In the genomic region with DNA sequence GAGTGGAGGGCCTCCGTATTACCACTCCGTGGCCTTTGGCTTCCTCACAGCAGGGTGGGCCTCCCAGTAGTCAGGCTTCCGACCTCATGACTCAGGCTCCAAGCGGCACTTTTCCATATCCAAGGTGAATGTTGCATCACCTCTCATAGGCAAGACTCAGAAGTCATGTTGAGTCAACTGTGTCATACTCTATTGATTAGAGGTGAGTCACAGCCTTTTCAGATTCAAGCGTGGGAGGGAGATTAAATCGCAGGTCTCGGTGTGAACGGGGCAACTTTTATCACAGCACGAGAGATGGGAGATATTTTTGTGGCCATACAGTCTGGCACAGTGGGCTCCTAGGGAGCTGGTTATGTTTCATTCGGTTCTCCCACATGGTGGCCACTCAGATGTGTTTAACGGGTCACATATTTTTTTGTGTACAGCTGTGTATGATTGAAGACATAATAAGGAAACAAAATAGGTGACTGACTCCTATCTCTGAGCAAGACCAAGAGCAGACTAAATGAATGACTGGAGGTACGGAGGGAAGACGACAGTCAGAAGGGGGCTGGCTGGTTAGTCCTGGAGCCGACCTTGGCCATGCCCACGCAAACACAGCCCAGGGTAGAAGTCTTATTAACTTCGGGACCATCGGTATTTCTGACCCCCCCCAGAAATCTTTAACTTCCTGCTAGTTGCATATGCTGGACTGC, we compare ENCODE assay signal across 15 cellular contexts. TPM values are rescaled to one million over a fixed set of nuclear protein-coding genes. Genes with fewer than 3 reads are reported as not detected.
"Had no signal": no experiment of that assay in that cellular context is flagged by ENCODE, and none has a peak within 500 bp of the region (broad histone marks: within the 10 kb centered on the region; RNA-seq: fewer than 3 reads in every experiment).

No MANE protein-coding gene starts in this region.

RNA-seq across cellular contexts. Expression of a gene that starts 2.8 kb away (rescaled TPM):
- total RNA-seq: activated CD4-positive, alpha-beta memory T cell treated with anti-CD3 and anti-CD28 coated beads, Interleukin-2, amount 10 ng/mL, durations not matched to agents 7 days and 5 days; activated CD4-positive, alpha-beta T cell treated with anti-CD3 and anti-CD28 coated beads, Interleukin-2, amount 10 ng/mL, durations not matched to agents 7 days and 5 days; activated CD8-positive, alpha-beta memory T cell treated with anti-CD3 and anti-CD28 coated beads, Interleukin-2, amount 10 ng/mL, durations not matched to agents 7 days and 5 days; activated CD8-positive, alpha-beta T cell treated with anti-CD3 and anti-CD28 coated beads, Interleukin-2, amount 10 ng/mL, durations not matched to agents 7 days and 5 days; activated naive CD4-positive, alpha-beta T cell treated with anti-CD3 and anti-CD28 coated beads for 36 hours; activated naive CD4-positive, alpha-beta T cell treated with anti-CD3 and anti-CD28 coated beads, Interleukin-2, amount 50 U/mL, for 72 hours; ascending aorta; body of pancreas; breast epithelium; cardiac septum; T-cell; T-helper 1 cell treated with Interleukin-12 subunit alpha and Interleukin-12 subunit beta and Interleukin-4 antibody, amounts not matched to agents 30 ng/mL and 1 ng/mL, for 36 hours; T-helper 17 cell; T-helper 2 cell treated with Interferon-gamma antibody and Interleukin-4, amounts not matched to agents 100 ng/mL and 5 ng/mL, for 36 hours had no signal
- polyA plus RNA-seq: adipose tissue had no signal

RNA-seq across cellular contexts. Expression of a gene that starts 30.5 kb away (rescaled TPM):
- total RNA-seq: activated CD4-positive, alpha-beta memory T cell treated with anti-CD3 and anti-CD28 coated beads, Interleukin-2, amount 10 ng/mL, durations not matched to agents 7 days and 5 days; activated CD4-positive, alpha-beta T cell treated with anti-CD3 and anti-CD28 coated beads, Interleukin-2, amount 10 ng/mL, durations not matched to agents 7 days and 5 days; activated CD8-positive, alpha-beta memory T cell treated with anti-CD3 and anti-CD28 coated beads, Interleukin-2, amount 10 ng/mL, durations not matched to agents 7 days and 5 days; activated CD8-positive, alpha-beta T cell treated with anti-CD3 and anti-CD28 coated beads, Interleukin-2, amount 10 ng/mL, durations not matched to agents 7 days and 5 days; activated naive CD4-positive, alpha-beta T cell treated with anti-CD3 and anti-CD28 coated beads for 36 hours; activated naive CD4-positive, alpha-beta T cell treated with anti-CD3 and anti-CD28 coated beads, Interleukin-2, amount 50 U/mL, for 72 hours; ascending aorta; body of pancreas; breast epithelium; cardiac septum; T-cell; T-helper 1 cell treated with Interleukin-12 subunit alpha and Interleukin-12 subunit beta and Interleukin-4 antibody, amounts not matched to agents 30 ng/mL and 1 ng/mL, for 36 hours; T-helper 17 cell; T-helper 2 cell treated with Interferon-gamma antibody and Interleukin-4, amounts not matched to agents 100 ng/mL and 5 ng/mL, for 36 hours had no signal
- polyA plus RNA-seq: adipose tissue had no signal
